Comparison of ENCODE assay signal across 21 cellular contexts in genomic region chr13:39283062-39283461, GRCh38.
A peak's percentile ranks its signal among the peaks of the same experiment; 100 is the strongest.
DNase-seq lines count a peak whose midpoint lies in the region; ATAC-seq, FAIRE-seq and TF ChIP-seq lines count a peak whose summit lies in the region.
"Had no signal": no experiment of that assay in that cellular context is flagged by ENCODE, and none has a peak within 500 bp of the region (broad histone marks: within the 10 kb centered on the region; RNA-seq: fewer than 3 reads in every experiment).

No MANE protein-coding gene starts in this region.

- H3K4me2 ChIP-seq in SK-N-SH: no peak overlapping the region
- H3K4me2 ChIP-seq: hepatocyte had no signal

- CTCF ChIA-PET in SK-N-SH (lab: Yijun Ruan, JAX): interaction anchor here (1.7 kb wide), 1 partner anchor 329 kb away, joined by 9 read pairs; no protein-coding TSS in a partner anchor

- H3K79me2 ChIP-seq in SK-N-SH (ENCODE audit: insufficient read depth): no peaks in the 10 kb centered on the region
- H3K79me2 ChIP-seq: hepatocyte had no signal

- H2AFZ ChIP-seq in SK-N-SH (ENCODE audit: low read depth): no peak overlapping the region
- H2AFZ ChIP-seq: hepatocyte had no signal

- DNase-seq in DMS53 (lab: John Stamatoyannopoulos, UW) (peak; percentile 69), kidney (no peak), AG08395 (ENCODE audit: low spot score) (no peak), mucosa of descending colon (no peak), putamen (ENCODE audit: low spot score) (no peak), SK-N-SH (no peak)
- DNase-seq: activated CD4-positive, alpha-beta memory T cell treated with anti-CD3 and anti-CD28 coated beads for 36 hours; Caco-2; caudate nucleus; effector memory CD8-positive, alpha-beta T cell; GDM1; HCEC 1CT; left cardiac atrium; MG63; NCI-H187; NCI-H69; spleen had no signal

- H3K4me1 ChIP-seq in kidney (ENCODE audit: control insufficient read depth in 1 of 2, insufficient read depth in 1 of 2, low read depth in 1 of 2, low read length in 2 of 2) (no peaks in the 10 kb centered on the region), mucosa of descending colon (ENCODE audit: low read depth) (no peaks in the 10 kb centered on the region), SK-N-SH (ENCODE audit: control insufficient read depth in 1 of 2, insufficient read depth in 2 of 2, low read depth in 1 of 2, low read length in 1 of 2) (no peaks in the 10 kb centered on the region)
- H3K4me1 ChIP-seq: Caco-2 had no signal

- POLR2A ChIA-PET in SK-N-SH (lab: Yijun Ruan, JAX): no interaction called here

- H3K27ac ChIP-seq in kidney (ENCODE audit: low read depth in 2 of 2, low read length in 2 of 2): no peak overlapping the region
- H3K27ac ChIP-seq in SK-N-SH (ENCODE audit: low read depth in 2 of 2, low read length in 1 of 2): no peak overlapping the region
- H3K27ac ChIP-seq: hepatocyte, spleen had no signal

- FAIRE-seq in kidney (lab: Jason Lieb, UNC): peak; percentile 47
- FAIRE-seq: RCC 7860 had no signal

- H3K9me3 ChIP-seq in kidney (ENCODE audit: control insufficient read depth in 1 of 2, low read length in 2 of 2): peaks cover 0 to 3% of the 10 kb centered on the region in 2 donors
- H3K9me3 ChIP-seq in mucosa of descending colon: peaks cover 10% of the 10 kb centered on the region
- no peaks in the 10 kb centered on the region; the same call in 1 of the 2 replicates for H3K9me3 ChIP-seq in SK-N-SH

- no peaks in the 10 kb centered on the region for H4K20me1 ChIP-seq in SK-N-SH (ENCODE audit: insufficient read depth)

- no peak for TF ChIP-seq RAD21 in SK-N-SH (IDR thresholded peaks at IDR 0.05; ENCODE audit: low read length)

- no peaks in the 10 kb centered on the region for H3K9me2 ChIP-seq in SK-N-SH

- H3F3A ChIP-seq in SK-N-SH (replicated peaks; ENCODE audit: insufficient read depth): no peaks in the 10 kb centered on the region

- intact Hi-C loops in kidney (cut with DNase I) (no loop called here), mucosa of descending colon (cut with DNase I, micrococcal nuclease) (no loop called here)

- H3K9ac ChIP-seq in kidney (ENCODE audit: low read length in 2 of 2) (no peak overlapping the region), SK-N-SH (no peak overlapping the region)

- no peak for TF ChIP-seq CTCF in kidney (IDR thresholded peaks at IDR 0.05; ENCODE audit: borderline replicate concordance, extremely low read depth, insufficient read depth)
- TF ChIP-seq CTCF in mucosa of descending colon (IDR thresholded peaks at IDR 0.05): no peak
- no peak for TF ChIP-seq CTCF in SK-N-SH (IDR thresholded peaks at IDR 0.05)

- no peaks in the 10 kb centered on the region for H3K36me3 ChIP-seq in kidney (ENCODE audit: control insufficient read depth in 1 of 2, insufficient read depth in 2 of 2, low read length in 2 of 2)
- H3K36me3 ChIP-seq in mucosa of descending colon (ENCODE audit: low read depth): no peaks in the 10 kb centered on the region
- H3K36me3 ChIP-seq in SK-N-SH (replicated peaks in 1 of 2; ENCODE audit: control insufficient read depth in 1 of 2, insufficient read depth in 2 of 2, low read length in 1 of 2): no peaks in the 10 kb centered on the region
- H3K36me3 ChIP-seq: MG63, spleen had no signal

- 0 out of 2 replicates have a peak, but pooled peaks cover 6% of the 10 kb centered on the region for H3K27me3 ChIP-seq in SK-N-SH (ENCODE audit: insufficient read depth)
- H3K27me3 ChIP-seq: hepatocyte, MG63, spleen had no signal

- ATAC-seq in GM19395 (IDR thresholded peaks at IDR 0.05; ENCODE audit: unreplicated experiment) (peak; percentile 56), HG03060 (IDR thresholded peaks at IDR 0.05; ENCODE audit: low read depth, unreplicated experiment) (peak; percentile 19), mucosa of descending colon (no peak)
- ATAC-seq: effector memory CD8-positive, alpha-beta T cell; left cardiac atrium had no signal

- TF ChIP-seq EP300 in SK-N-SH (IDR thresholded peaks at IDR 0.05; ENCODE audit: borderline replicate concordance in 1 of 2, low read depth in 1 of 2, low read length in 1 of 2): no peak

- no peak overlapping the region for H3K4me3 ChIP-seq in kidney (ENCODE audit: low read length in 2 of 2)
- no peak overlapping the region for H3K4me3 ChIP-seq in mucosa of descending colon
- no peak overlapping the region for H3K4me3 ChIP-seq in SK-N-SH (ENCODE audit: low read depth in 2 of 2, low read length in 1 of 2)
- H3K4me3 ChIP-seq: hepatocyte, MG63, spleen had no signal

- WGBS in SK-N-SH (ENCODE audit: low lambda C conversion rate): 7% methylated on average over 1 of the region's 1 CpG

TF ChIP-seq in SK-N-SH, 30 proteins besides CTCF, POLR2A, EP300 and RAD21:
- TF ChIP-seq RCOR1 (IDR thresholded peaks at IDR 0.05; ENCODE audit: low read length): no peak
- no peak for TF ChIP-seq JUND (IDR thresholded peaks at IDR 0.05)
- no peak for TF ChIP-seq PBX3 (IDR thresholded peaks at IDR 0.05)
- no peak for TF ChIP-seq FOXM1 (IDR thresholded peaks at IDR 0.05; ENCODE audit: low read depth)
- no peak for TF ChIP-seq FOXJ3 (CRISPR knock-in tag; IDR thresholded peaks at IDR 0.05)
- no peak for TF ChIP-seq NRF1 (IDR thresholded peaks at IDR 0.05; ENCODE audit: low read depth, low read length)
- TF ChIP-seq GABPA (IDR thresholded peaks at IDR 0.05; ENCODE audit: low read depth): no peak
- no peak for TF ChIP-seq SIN3A (IDR thresholded peaks at IDR 0.05; ENCODE audit: borderline replicate concordance, low read depth, low read length)
- TF ChIP-seq USF1 (IDR thresholded peaks at IDR 0.05; ENCODE audit: borderline replicate concordance, low read depth): no peak
- no peak for TF ChIP-seq ZBTB33 (IDR thresholded peaks at IDR 0.05; ENCODE audit: borderline replicate concordance, low read depth)
- TF ChIP-seq IRF3 (IDR thresholded peaks at IDR 0.05; ENCODE audit: low read depth, low read length): no peak
- TF ChIP-seq TCF12 (IDR thresholded peaks at IDR 0.05): no peak
- TF ChIP-seq NFIC (IDR thresholded peaks at IDR 0.05; ENCODE audit: borderline replicate concordance): no peak
- TF ChIP-seq YY1 (IDR thresholded peaks at IDR 0.05; ENCODE audit: low read depth): no peak
- TF ChIP-seq MXI1 (IDR thresholded peaks at IDR 0.05; ENCODE audit: low read depth, low read length): no peak
- no peak for TF ChIP-seq EZH2phosphoT487 (IDR thresholded peaks at IDR 0.05; ENCODE audit: borderline replicate concordance, low read depth)
- no peak for TF ChIP-seq ELF1 (IDR thresholded peaks at IDR 0.05)
